ENCODE assay signal across 16 cellular contexts in the genomic region with DNA sequence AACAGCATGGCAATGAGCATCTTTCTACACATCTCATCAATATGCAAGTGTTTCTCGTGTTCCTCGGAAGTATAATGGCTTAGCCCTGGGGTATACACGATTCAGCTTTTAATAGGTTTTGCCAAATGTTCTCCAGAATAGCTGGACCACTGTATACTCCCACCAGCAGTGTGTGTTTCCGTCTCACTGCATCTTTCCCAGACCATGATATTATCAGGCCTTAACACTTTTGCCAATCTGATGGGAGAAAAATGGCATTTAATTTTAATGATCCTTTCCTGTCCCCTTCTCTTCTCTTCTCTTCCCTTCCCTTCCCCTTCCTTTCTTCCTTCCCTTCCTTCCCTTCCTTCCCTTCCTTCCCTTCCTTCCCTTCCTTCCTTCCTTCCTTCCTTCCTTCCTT. TPM values are rescaled to one million over a fixed set of nuclear protein-coding genes. Genes with fewer than 3 reads are reported as not detected.
A peak's percentile ranks its signal among the peaks of the same experiment; 100 is the strongest.
DNase-seq lines count a peak whose midpoint lies in the region; ATAC-seq, FAIRE-seq and TF ChIP-seq lines count a peak whose summit lies in the region.
"Had no signal": no experiment of that assay in that cellular context is flagged by ENCODE, and none has a peak within 500 bp of the region (broad histone marks: within the 10 kb centered on the region; RNA-seq: fewer than 3 reads in every experiment).

No MANE protein-coding gene starts in this region.

- CTCF ChIA-PET in HepG2 (lab: Yijun Ruan, JAX; ENCODE audit: low intra/inter-chr PET ratio, low total read pairs) (no interaction called here), K562 (lab: Yijun Ruan, JAX; ENCODE audit: low intra/inter-chr PET ratio) (no interaction called here)

- no peaks in the 10 kb centered on the region for H4K20me1 ChIP-seq in HepG2 (ENCODE audit: insufficient read depth, low read length)
- H4K20me1 ChIP-seq in K562 (replicated peaks; ENCODE audit: control insufficient read depth, insufficient read depth, low read length) = peaks cover 12% of the 10 kb centered on the region

- 3% methylated on average over 4 of the region's 4 CpGs for WGBS in HepG2 (ENCODE audit: low lambda C conversion rate)
- 59% methylated on average over 4 of the region's 4 CpGs for WGBS in right lobe of liver (ENCODE audit: insufficient coverage, low coverage, low lambda C conversion rate, missing lambda C conversion rate)
- WGBS in K562 (ENCODE audit: insufficient coverage, low coverage, missing lambda C conversion rate) = 78% methylated on average over 4 of the region's 4 CpGs

- H3K27me3 ChIP-seq in HepG2 (ENCODE audit: control insufficient read depth in 1 of 2, insufficient read depth in 2 of 2, low read length in 2 of 2) (peaks cover 0 to 23% of the 10 kb centered on the region in 2 experiments; a peak in 1 of 5 replicates), right lobe of liver (no peaks in the 10 kb centered on the region), K562 (ENCODE audit: control insufficient read depth in 2 of 2, insufficient read depth in 2 of 2, low read length in 2 of 2) (no peaks in the 10 kb centered on the region)
- H3K27me3 ChIP-seq: SJCRH30 had no signal

- FAIRE-seq in HepG2 (lab: Jason Lieb, UNC) = no peak
- no peak for FAIRE-seq in K562 (lab: Jason Lieb, UNC)
- FAIRE-seq: HTR-8/SVneo had no signal

- TF ChIP-seq RAD21 in HepG2 (CRISPR knock-in tag; IDR thresholded peaks at IDR 0.05) (no peak), K562 (CRISPR knock-in tag; conservative IDR thresholded peaks at IDR 0.05 in 1 of 2, IDR thresholded peaks at IDR 0.05 in 1 of 2) (no peak)

- H3K4me1 ChIP-seq in HepG2 (ENCODE audit: insufficient read depth, low read length) = peaks cover 12% of the 10 kb centered on the region
- H3K4me1 ChIP-seq in right lobe of liver = no peaks in the 10 kb centered on the region
- H3K4me1 ChIP-seq in K562 (replicated peaks in 1 of 2; ENCODE audit: control insufficient read depth in 2 of 2, insufficient read depth in 2 of 2, low read length in 2 of 2) = peaks cover 18 to 43% of the 10 kb centered on the region in 2 experiments
- H3K4me1 ChIP-seq: SJCRH30 had no signal

- ATAC-seq in HepG2 (no peak), right lobe of liver (no peak), K562 (no peak), HG03039 (IDR thresholded peaks at IDR 0.05; ENCODE audit: unreplicated experiment) (no peak)
- ATAC-seq in stimulated activated memory B cell treated with anti-CD40 and anti-IgM and Interleukin-4, amounts not matched to agents 10 μg/mL and 1 μg/mL and 100 μg/mL, for 72 hours = no peak
- ATAC-seq: Panc1 had no signal

- intact Hi-C loops in HepG2 (cut with micrococcal nuclease; ENCODE audit: unreplicated experiment) = no loop called here
- intact Hi-C loops in right lobe of liver (cut with DNase I) = no loop called here
- intact Hi-C loops in K562 (cut with micrococcal nuclease) = no loop called here
- intact Hi-C loops in posterior cingulate gyrus (cut with DNase I) = no loop called here

- POLR2A ChIA-PET in HepG2 (lab: Yijun Ruan, JAX) = no interaction called here
- POLR2A ChIA-PET in K562 (lab: Yijun Ruan, JAX) = no interaction called here

- H3K4me1 Mint-ChIP-seq in stimulated activated memory B cell treated with anti-CD40 and anti-IgM and Interleukin-4, amounts not matched to agents 10 μg/mL and 1 μg/mL and 100 μg/mL, for 72 hours = peaks cover 80% of the 10 kb centered on the region

- H3K27ac Mint-ChIP-seq in stimulated activated memory B cell treated with anti-CD40 and anti-IgM and Interleukin-4, amounts not matched to agents 10 μg/mL and 1 μg/mL and 100 μg/mL, for 72 hours = peak overlapping the region; percentile 86

- TF ChIP-seq CTCF in HepG2 (CRISPR knock-in tag; IDR thresholded peaks at IDR 0.05) = no peak
- TF ChIP-seq CTCF in right lobe of liver (IDR thresholded peaks at IDR 0.05) = no peak
- TF ChIP-seq CTCF in K562 (IDR thresholded peaks at IDR 0.05 in 2 of 3, conservative IDR thresholded peaks at IDR 0.05 in 1 of 3; ENCODE audit: insufficient read depth in 2 of 3, low read depth in 1 of 3, low read length in 3 of 3) = no peak

- TF ChIP-seq EP300 in HepG2 (IDR thresholded peaks at IDR 0.05; ENCODE audit: low read depth in 2 of 2, low read length in 2 of 2) = no peak
- TF ChIP-seq EP300 in HepG2 (CRISPR knock-in tag; IDR thresholded peaks at IDR 0.05; ENCODE audit: borderline replicate concordance) = no peak
- no peak for TF ChIP-seq EP300 in K562 (IDR thresholded peaks at IDR 0.05; ENCODE audit: low read length)

- no peak overlapping the region for H3K27ac ChIP-seq in HepG2 (ENCODE audit: extremely low read length, insufficient read depth, low read length)
- no peak overlapping the region for H3K27ac ChIP-seq in right lobe of liver
- peak overlapping the region; percentile 98 for H3K27ac ChIP-seq in SK-N-MC
- H3K27ac ChIP-seq in K562 (ENCODE audit: extremely low read depth, low read depth, low read length) = no peak overlapping the region
- H3K27ac ChIP-seq: SJCRH30 had no signal

- H3K9ac ChIP-seq in HepG2 (ENCODE audit: insufficient read depth, low read depth, low read length) = no peak overlapping the region
- H3K9ac ChIP-seq in SK-N-MC (ENCODE audit: insufficient read length) = no peak overlapping the region
- H3K9ac ChIP-seq in K562 (ENCODE audit: insufficient read depth in 1 of 2, low read depth in 2 of 2, low read length in 2 of 2) = no peak overlapping the region

- TF ChIP-seq POLR2A in HepG2 (IDR thresholded peaks at IDR 0.05; ENCODE audit: insufficient read depth in 1 of 2, low read depth in 2 of 2, low read length in 2 of 2) = no peak
- TF ChIP-seq POLR2A in right lobe of liver (IDR thresholded peaks at IDR 0.05) = no peak
- TF ChIP-seq POLR2A in K562 (conservative IDR thresholded peaks at IDR 0.05) = no peak

- no peak for DNase-seq in HepG2 (ENCODE audit: low spot score)
- no peak for DNase-seq in right lobe of liver
- DNase-seq in SK-N-MC (ENCODE audit: low read depth, low spot score) = peak; percentile 97
- DNase-seq in K562 (ENCODE audit: extremely low read depth in 1 of 4, low spot score in 3 of 4) = no peak
- DNase-seq in posterior cingulate gyrus = no peak
- DNase-seq in NCI-H2196 (lab: John Stamatoyannopoulos, UW; ENCODE audit: unreplicated experiment) = no peak
- DNase-seq: DMS79 treated with DMSO at 0.1 percent for 48 hours, NCI-H1105, NCI-H2081, SJCRH30 had no signal

- no peaks in the 10 kb centered on the region for H3K9me1 ChIP-seq in K562 (ENCODE audit: control insufficient read depth, insufficient read depth, low read length)

- no peaks in the 10 kb centered on the region for H3K9me3 ChIP-seq in HepG2 (ENCODE audit: low read length)
- H3K9me3 ChIP-seq in right lobe of liver = no peaks in the 10 kb centered on the region
- no peaks in the 10 kb centered on the region for H3K9me3 ChIP-seq in SK-N-MC (ENCODE audit: low read depth, low read length)
- no peaks in the 10 kb centered on the region for H3K9me3 ChIP-seq in K562 (replicated peaks; ENCODE audit: control insufficient read depth, insufficient read depth, low read depth, low read length)
- H3K9me3 ChIP-seq: SJCRH30 had no signal

- BruUV-seq in HepG2 (replicated peaks; lab: Mats Ljungman, UMichigan) = no TSS peak
- no TSS peak for BruUV-seq in K562 (replicated peaks; lab: Mats Ljungman, UMichigan)

- H3K4me3 Mint-ChIP-seq in stimulated activated memory B cell treated with anti-CD40 and anti-IgM and Interleukin-4, amounts not matched to agents 10 μg/mL and 1 μg/mL and 100 μg/mL, for 72 hours = no peak overlapping the region

- H2AFZ ChIP-seq in HepG2 (ENCODE audit: low read length) = no peak overlapping the region
- no peak overlapping the region for H2AFZ ChIP-seq in K562 (ENCODE audit: low read depth, low read length)

- peaks cover 31% of the 10 kb centered on the region for H3K36me3 Mint-ChIP-seq in stimulated activated memory B cell treated with anti-CD40 and anti-IgM and Interleukin-4, amounts not matched to agents 10 μg/mL and 1 μg/mL and 100 μg/mL, for 72 hours

- no peaks in the 10 kb centered on the region for H3K36me3 ChIP-seq in HepG2 (replicated peaks in 1 of 2; ENCODE audit: control insufficient read depth in 1 of 2, insufficient read depth in 2 of 2, low read length in 2 of 2)
- H3K36me3 ChIP-seq in right lobe of liver = no peaks in the 10 kb centered on the region
- H3K36me3 ChIP-seq in SK-N-MC (ENCODE audit: insufficient read depth, low read length) = peaks cover 3% of the 10 kb centered on the region; the same call in 1 of the 2 replicates
- peaks cover 73% of the 10 kb centered on the region for H3K36me3 ChIP-seq in K562 (ENCODE audit: control insufficient read depth, insufficient read depth, low read length)
- H3K36me3 ChIP-seq: SJCRH30 had no signal

- H3K4me2 ChIP-seq in HepG2 (ENCODE audit: low read depth, low read length) (no peak overlapping the region), K562 (ENCODE audit: insufficient read depth, low read length) (no peak overlapping the region)

- H3K4me3 ChIP-seq in HepG2 (replicated peaks in 1 of 3; ENCODE audit: insufficient read depth in 1 of 3, low read depth in 2 of 3, low read length in 3 of 3) (no peak overlapping the region), right lobe of liver (no peak overlapping the region), SK-N-MC (peak overlapping the region; percentile 45; the same call in 1 of the 2 replicates), K562 (no peak overlapping the region)
- H3K4me3 ChIP-seq: SJCRH30 had no signal

- no peaks in the 10 kb centered on the region for H3K27me3 Mint-ChIP-seq in stimulated activated memory B cell treated with anti-CD40 and anti-IgM and Interleukin-4, amounts not matched to agents 10 μg/mL and 1 μg/mL and 100 μg/mL, for 72 hours

- in situ Hi-C loops in HepG2 (cut with HindIII; ENCODE audit: extremely low pct_ligation_motif_present, low pct_unique_long_range_greater_than_20kb) = no loop called here
- in situ Hi-C loops in K562 (cut with MboI) = no loop called here

- no peaks in the 10 kb centered on the region for H3K9me3 Mint-ChIP-seq in stimulated activated memory B cell treated with anti-CD40 and anti-IgM and Interleukin-4, amounts not matched to agents 10 μg/mL and 1 μg/mL and 100 μg/mL, for 72 hours

- H3K79me2 ChIP-seq in HepG2 (ENCODE audit: insufficient read depth, low read length) (no peaks in the 10 kb centered on the region), K562 (ENCODE audit: control insufficient read depth, insufficient read depth, low read length) (peaks cover 95% of the 10 kb centered on the region)

RNA-seq across cellular contexts. Expression of gene PRKCB, which starts 30.8 kb away (rescaled TPM):
- total RNA-seq in HepG2 (2016; rRNA removed; fragmentation: Illumina TruSeq; extraction: Trizol) = not detected in 2 replicates
- total RNA-seq in HepG2 (2016; cell fraction: cytosol; rRNA removed; fragmentation: Illumina TruSeq; extraction: Trizol; ENCODE audit: low read depth) = not detected in 2 replicates
- not detected in 2 replicates for total RNA-seq in HepG2 (2016; cell fraction: insoluble cytoplasmic fraction; rRNA removed; fragmentation: Illumina TruSeq; extraction: Trizol)
- not detected in 2 replicates for total RNA-seq in HepG2 (2016; cell fraction: membrane; rRNA removed; fragmentation: Illumina TruSeq; extraction: Trizol)
- total RNA-seq in HepG2 (2016; cell fraction: nucleus; rRNA removed; fragmentation: Illumina TruSeq; extraction: Trizol) = 0.40 TPM in 1 of 2 replicates, not detected in the other
- 0.01 and 0.03 TPM in 2 replicates for polyA plus RNA-seq in HepG2 (2011; rRNA removed)
- polyA plus RNA-seq in HepG2 (2011; cell fraction: cytosol; rRNA removed) = 0.01 and 0.04 TPM in 2 replicates
- polyA plus RNA-seq in HepG2 (2011; cell fraction: nucleus; rRNA removed) = 0.02 and 0.05 TPM in 2 replicates
- not detected in 2 replicates for polyA plus RNA-seq in HepG2 (2012)
- 0.07 TPM in 1 of 2 replicates, not detected in the other for polyA plus RNA-seq in HepG2 (2016; cell fraction: cytosol; fragmentation: Illumina TruSeq; extraction: Trizol; ENCODE audit: low read depth)
- polyA plus RNA-seq in HepG2 (2016; cell fraction: insoluble cytoplasmic fraction; fragmentation: Illumina TruSeq; extraction: Trizol; ENCODE audit: low read depth) = not detected in 2 replicates
- polyA plus RNA-seq in HepG2 (2016; cell fraction: membrane; fragmentation: Illumina TruSeq; extraction: Trizol; ENCODE audit: low read depth) = not detected in 2 replicates
- not detected in 2 replicates for polyA plus RNA-seq in HepG2 (2016; cell fraction: nucleus; fragmentation: Illumina TruSeq; extraction: Trizol; ENCODE audit: insufficient read depth, low read depth)
- 0.32 and 15.2 TPM in 2 replicates for polyA minus RNA-seq in HepG2 (2011; rRNA and poly(A)+ RNA removed; ENCODE audit: low replicate concordance)
- 0.20 TPM in 1 of 2 replicates, not detected in the other for polyA minus RNA-seq in HepG2 (2011; cell fraction: cytosol; rRNA and poly(A)+ RNA removed)
- polyA minus RNA-seq in HepG2 (2011; cell fraction: nucleus; rRNA and poly(A)+ RNA removed) = 0.26 TPM in 1 of 2 replicates, not detected in the other
- total RNA-seq in right lobe of liver = 1 to 10 TPM; 1.7 to 8.1 (median 3.5) TPM
- 589 and 727 TPM in 2 replicates for total RNA-seq in K562 (2011; cell fraction: chromatin; rRNA removed; ENCODE audit: low replicate concordance)
- 260 and 276 TPM in 2 replicates for total RNA-seq in K562 (2011; cell fraction: nucleolus; rRNA removed)
- total RNA-seq in K562 (2011; cell fraction: nucleoplasm; rRNA removed) = 490 and 887 TPM in 2 replicates
- total RNA-seq in K562 (2014; rRNA removed) = 111 and 151 TPM in 2 replicates
- total RNA-seq in K562 (2014; rRNA removed; fragmentation: Illumina TruSeq; extraction: Trizol) = 184 and 197 TPM in 2 replicates
- total RNA-seq in K562 (2015; rRNA removed; fragmentation: Illumina TruSeq; extraction: Trizol) = 140 and 148 TPM in 2 replicates
- 199 and 214 TPM in 2 replicates for total RNA-seq in K562 (2021)
- polyA plus RNA-seq in K562 (2011; rRNA removed) = 157 and 276 TPM in 2 replicates
- 122 and 401 TPM in 2 replicates for polyA plus RNA-seq in K562 (2011; cell fraction: cytosol; rRNA removed)
- polyA plus RNA-seq in K562 (2011; cell fraction: nucleus; rRNA removed) = 204 and 318 TPM in 2 replicates
- 162 and 213 TPM in 2 replicates for polyA plus RNA-seq in K562 (2012)
- 161 and 185 TPM in 2 replicates for polyA plus RNA-seq in K562 (2014; fragmentation: Illumina TruSeq; extraction: Trizol)
- 10 to 100 TPM; 49.9 to 64.3 TPM for polyA plus RNA-seq in K562 (2014; fragmentation: Nextera tagmentation; extraction: Ambion mirVana)
- polyA plus RNA-seq in K562 (2014; rRNA removed) = 102 and 116 TPM in 2 replicates
- 397 and 705 TPM in 2 replicates for polyA minus RNA-seq in K562 (2011; rRNA and poly(A)+ RNA removed)
- polyA minus RNA-seq in K562 (2011; cell fraction: cytosol; rRNA and poly(A)+ RNA removed) = 224 and 329 TPM in 2 replicates
- 155 and 218 TPM in 2 replicates for polyA minus RNA-seq in K562 (2011; cell fraction: nucleus; rRNA and poly(A)+ RNA removed)
- total RNA-seq: A172, SJCRH30 had no signal
- polyA plus RNA-seq: BJ had no signal

Comparison
In these comparisons a context has a peak if more than half of its experiments do, and no peak if none do; other contexts are left out.
1. RNA of gene PRKCB, which starts 30.8 kb away (total RNA-seq): 111 to 887 TPM in K562; 1.7 to 8.1 TPM in right lobe of liver and 0.40 TPM in HepG2; every median in the first group is over 10 times any median in the second.
2. Of the 241 proteins assayed by ChIP-seq in both HepG2 and K562: peak only in HepG2: none; only in K562: none; in both: ZNF512; in neither: 240.